Comparison of ENCODE assay signal across 11 cellular contexts in genomic region chr20:64257107-64257757, GRCh38. TPM values are rescaled to one million over a fixed set of nuclear protein-coding genes. Genes with fewer than 3 reads are reported as not detected.
DNase-seq lines count a peak whose midpoint lies in the region; ATAC-seq, FAIRE-seq and TF ChIP-seq lines count a peak whose summit lies in the region.
"Had no signal": no experiment of that assay in that cellular context is flagged by ENCODE, and none has a peak within 500 bp of the region (broad histone marks: within the 10 kb centered on the region; RNA-seq: fewer than 3 reads in every experiment).

No MANE protein-coding gene starts in this region.

- H3K27me3 Mint-ChIP-seq in Calu3 (ENCODE audit: unreplicated experiment) (peaks cover 12% of the 10 kb centered on the region), neural progenitor cell (ENCODE audit: insufficient read depth, low read depth) (peaks cover 5% of the 10 kb centered on the region)

- H3K36me3 ChIP-seq in OCI-LY3 (replicated peaks; ENCODE audit: low read depth, low read length) (no peaks in the 10 kb centered on the region), endothelial cell of umbilical vein (ENCODE audit: control insufficient read depth in 2 of 2, extremely low read depth in 1 of 2, insufficient read depth in 2 of 2, low read length in 2 of 2) (no peaks in the 10 kb centered on the region), neural progenitor cell (no peaks in the 10 kb centered on the region)

- H3K9me3 ChIP-seq in OCI-LY3 (ENCODE audit: insufficient read depth, low read length) (no peaks in the 10 kb centered on the region), endothelial cell of umbilical vein (replicated peaks; ENCODE audit: control insufficient read depth, insufficient read depth, low read length) (no peaks in the 10 kb centered on the region), neural progenitor cell (ENCODE audit: low read depth) (no peaks in the 10 kb centered on the region)

- intact Hi-C loops in Calu3 (cut with micrococcal nuclease; ENCODE audit: unreplicated experiment) = loop anchor here (2.0 to 5.0 kb wide), 2 partner anchors 68 to 125 kb away; no protein-coding TSS in a partner anchor
- intact Hi-C loops in endothelial cell of umbilical vein (cut with micrococcal nuclease) = no loop called here

- H3K9me3 Mint-ChIP-seq in Calu3 (ENCODE audit: low read depth, unreplicated experiment) = peaks cover 2% of the 10 kb centered on the region
- H3K9me3 Mint-ChIP-seq in neural progenitor cell = no peaks in the 10 kb centered on the region

- H3K9me1 ChIP-seq in endothelial cell of umbilical vein (replicated peaks; ENCODE audit: control insufficient read depth, extremely low read depth, insufficient read depth, low read length) = no peaks in the 10 kb centered on the region

- dilution Hi-C loops in endothelial cell of umbilical vein (cut with MboI; ENCODE audit: extremely low pct_ligation_motif_present, low sequenced_read_pairs) = no loop called here

- CTCF ChIA-PET in Calu3 (lab: Charles Lee) = no interaction called here
- CTCF ChIA-PET in endothelial cell of umbilical vein (lab: Charles Lee) = interaction anchor here (0.7 to 2.0 kb wide), 2 partner anchors 11 to 21 kb away, joined by 3 to 5 read pairs; no protein-coding TSS in a partner anchor

- no peak for TF ChIP-seq POLR2A in endothelial cell of umbilical vein (IDR thresholded peaks at IDR 0.05; ENCODE audit: low read depth, low read length)

- no peak for TF ChIP-seq CTCF in Calu3 (IDR thresholded peaks at IDR 0.05; ENCODE audit: unreplicated experiment)
- TF ChIP-seq CTCF in OCI-LY3 (IDR thresholded peaks at IDR 0.05; ENCODE audit: low read depth, low read length) = no peak
- no peak for TF ChIP-seq CTCF in endothelial cell of umbilical vein (IDR thresholded peaks at IDR 0.05; ENCODE audit: extremely low read depth in 1 of 2, insufficient read depth in 1 of 2, low read depth in 1 of 2, low read length in 2 of 2)
- no peak for TF ChIP-seq CTCF in neural progenitor cell (IDR thresholded peaks at IDR 0.05)

- H3K4me1 Mint-ChIP-seq in Calu3 (ENCODE audit: low read depth, unreplicated experiment) (peaks cover 32% of the 10 kb centered on the region), neural progenitor cell (peaks cover 33% of the 10 kb centered on the region)

- FAIRE-seq in endothelial cell of umbilical vein (lab: Jason Lieb, UNC) = no peak
- FAIRE-seq: G401.6 had no signal

- no peaks in the 10 kb centered on the region for H3K27me3 ChIP-seq in OCI-LY3 (ENCODE audit: low read depth, low read length)
- no peaks in the 10 kb centered on the region for H3K27me3 ChIP-seq in endothelial cell of umbilical vein (ENCODE audit: control insufficient read depth in 2 of 2, insufficient read depth in 2 of 2, low read length in 2 of 2)
- H3K27me3 ChIP-seq in neural progenitor cell = no peaks in the 10 kb centered on the region

- H3K9ac ChIP-seq in OCI-LY3 (ENCODE audit: low read length) = no peak overlapping the region
- H3K9ac ChIP-seq in endothelial cell of umbilical vein (replicated peaks; ENCODE audit: extremely low read depth, insufficient read depth, low read length) = no peak overlapping the region
- H3K9ac ChIP-seq in neural progenitor cell = peak overlapping the region; percentile 81

- H3F3A ChIP-seq in neural progenitor cell (ENCODE audit: low read depth) = no peaks in the 10 kb centered on the region

- H3K4me3 ChIP-seq in OCI-LY3 (ENCODE audit: low read length) = no peak overlapping the region
- H3K4me3 ChIP-seq in endothelial cell of umbilical vein (replicated peaks in 1 of 3; ENCODE audit: insufficient read depth in 1 of 3, low read depth in 1 of 3, low read length in 3 of 3) = no peak overlapping the region
- peak overlapping the region; percentile 100 for H3K4me3 ChIP-seq in neural progenitor cell

- H3K79me2 ChIP-seq in OCI-LY3 (ENCODE audit: low read length) (peaks cover 34% of the 10 kb centered on the region), endothelial cell of umbilical vein (ENCODE audit: control insufficient read depth, insufficient read depth, low read length) (peaks cover 15% of the 10 kb centered on the region), neural progenitor cell (ENCODE audit: low read depth) (peaks cover 55% of the 10 kb centered on the region)

- no peak for ATAC-seq in GM18870 (IDR thresholded peaks at IDR 0.05; ENCODE audit: unreplicated experiment)

- no peaks in the 10 kb centered on the region for H4K20me1 ChIP-seq in OCI-LY3 (ENCODE audit: insufficient read depth, low read length)
- H4K20me1 ChIP-seq in endothelial cell of umbilical vein (replicated peaks; ENCODE audit: control insufficient read depth, extremely low read depth, insufficient read depth, low read length) = no peaks in the 10 kb centered on the region
- peaks cover 40% of the 10 kb centered on the region for H4K20me1 ChIP-seq in neural progenitor cell (ENCODE audit: low read depth)

- H2AFZ ChIP-seq in OCI-LY3 (ENCODE audit: low read depth, low read length) (no peak overlapping the region), endothelial cell of umbilical vein (ENCODE audit: low read depth, low read length) (no peak overlapping the region), neural progenitor cell (replicated peaks) (no peak overlapping the region)

- H3K4me2 ChIP-seq in OCI-LY3 (ENCODE audit: low read length) (0 out of 2 replicates have a peak overlapping the region, but pooled peaks have one; percentile 78), endothelial cell of umbilical vein (ENCODE audit: insufficient read depth, low read length) (peak overlapping the region; percentile 88), neural progenitor cell (peak overlapping the region; percentile 100)

- H3K27ac ChIP-seq in OCI-LY3 (ENCODE audit: low read length) (no peak overlapping the region), endothelial cell of umbilical vein (ENCODE audit: insufficient read depth, low read depth, low read length) (no peak overlapping the region), neural progenitor cell (no peak overlapping the region)

- H3K36me3 Mint-ChIP-seq in Calu3 (ENCODE audit: insufficient read depth, unreplicated experiment) = peaks cover 30% of the 10 kb centered on the region
- H3K36me3 Mint-ChIP-seq in neural progenitor cell = no peaks in the 10 kb centered on the region

- H3K27ac Mint-ChIP-seq in Calu3 (ENCODE audit: unreplicated experiment) = no peak overlapping the region
- H3K27ac Mint-ChIP-seq in neural progenitor cell = no peak overlapping the region

- H3K4me1 ChIP-seq in OCI-LY3 (ENCODE audit: low read length) (peaks cover 26% of the 10 kb centered on the region), endothelial cell of umbilical vein (ENCODE audit: control insufficient read depth, extremely low read depth, insufficient read depth, low read length) (peaks cover 18% of the 10 kb centered on the region), neural progenitor cell (peaks cover 12% of the 10 kb centered on the region)

- BruUV-seq in Calu3 (replicated peaks; lab: Mats Ljungman, UMichigan) (no TSS peak), endothelial cell of umbilical vein (replicated peaks; lab: Mats Ljungman, UMichigan) (no TSS peak)

- DNase-seq in Calu3 (no peak), endothelial cell of umbilical vein (ENCODE audit: low read depth, low spot score) (no peak), neural progenitor cell (ENCODE audit: low spot score) (no peak), NCI-H1436 treated with DMSO at 0.1 percent for 48 hours (lab: John Stamatoyannopoulos, UW) (no peak), ecto neural progenitor cell (ENCODE audit: low spot score) (no peak), SKM-1 (lab: John Stamatoyannopoulos, UW; ENCODE audit: unreplicated experiment) (no peak)
- DNase-seq: NCI-H187 treated with DMSO at 0.1 percent for 48 hours, SHP77 treated with DMSO at 0.1 percent for 48 hours had no signal

- POLR2A ChIA-PET in endothelial cell of umbilical vein (lab: Charles Lee) = no interaction called here

- peak overlapping the region; percentile 99 for H3K4me3 Mint-ChIP-seq in Calu3 (ENCODE audit: low read depth, unreplicated experiment)
- peak overlapping the region; percentile 98 for H3K4me3 Mint-ChIP-seq in neural progenitor cell

TF ChIP-seq in endothelial cell of umbilical vein, 7 proteins besides CTCF, POLR2A, EP300 and RAD21:
- TF ChIP-seq GATA2 (IDR thresholded peaks at IDR 0.05; ENCODE audit: insufficient read depth, insufficient read length, low read depth, low read length) = no peak
- TF ChIP-seq JUN (IDR thresholded peaks at IDR 0.05; ENCODE audit: borderline replicate concordance, insufficient read depth, insufficient read length, low read depth) = no peak
- TF ChIP-seq, protein P1, sequence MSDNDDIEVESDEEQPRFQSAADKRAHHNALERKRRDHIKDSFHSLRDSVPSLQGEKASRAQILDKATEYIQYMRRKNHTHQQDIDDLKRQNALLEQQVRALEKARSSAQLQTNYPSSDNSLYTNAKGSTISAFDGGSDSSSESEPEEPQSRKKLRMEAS (IDR thresholded peaks at IDR 0.05; ENCODE audit: insufficient read depth, insufficient read length) = no peak
- TF ChIP-seq FOS (IDR thresholded peaks at IDR 0.05; ENCODE audit: borderline replicate concordance, insufficient read depth, low read length) = no peak
- no peak for TF ChIP-seq MYC (IDR thresholded peaks at IDR 0.05; ENCODE audit: low read depth, low read length)
- TF ChIP-seq EZH2 (IDR thresholded peaks at IDR 0.05; ENCODE audit: borderline replicate concordance, low read depth, low read length, severe bottlenecking) = no peak
- no peak for TF ChIP-seq POLR2AphosphoS5 (IDR thresholded peaks at IDR 0.05; ENCODE audit: insufficient read depth, low read depth, low read length)

RNA-seq across cellular contexts. Expression of gene PCMTD2, which starts 1.7 kb away (rescaled TPM):
- total RNA-seq in Calu3 (2022) = 61.2 and 62.2 TPM in 2 replicates
- 45.7 and 46.7 TPM in 2 replicates for total RNA-seq in endothelial cell of umbilical vein
- polyA plus RNA-seq in endothelial cell of umbilical vein = 16.8 and 27.4 TPM in 2 replicates
- polyA plus RNA-seq in endothelial cell of umbilical vein (2011; cell fraction: cytosol; rRNA removed) = 24.9 and 32.7 TPM in 2 replicates
- 88.6 and 121 TPM in 2 replicates for polyA plus RNA-seq in endothelial cell of umbilical vein (2011; cell fraction: nucleus; rRNA removed)
- polyA plus RNA-seq in endothelial cell of umbilical vein (2012) = 41.1 and 47.7 TPM in 2 replicates
- 25.8 and 31.0 TPM in 2 replicates for polyA minus RNA-seq in endothelial cell of umbilical vein
- 20.0 TPM for polyA minus RNA-seq in endothelial cell of umbilical vein (2011; cell fraction: cytosol; rRNA and poly(A)+ RNA removed)
- polyA minus RNA-seq in endothelial cell of umbilical vein (2011; cell fraction: nucleus; rRNA and poly(A)+ RNA removed) = 23.6 and 36.6 TPM in 2 replicates
- total RNA-seq in neural progenitor cell (ENCODE audit: low replicate concordance) = 101 and 105 TPM in 2 replicates
